16 cellular contexts compared by ENCODE assay signal in the genomic region with DNA sequence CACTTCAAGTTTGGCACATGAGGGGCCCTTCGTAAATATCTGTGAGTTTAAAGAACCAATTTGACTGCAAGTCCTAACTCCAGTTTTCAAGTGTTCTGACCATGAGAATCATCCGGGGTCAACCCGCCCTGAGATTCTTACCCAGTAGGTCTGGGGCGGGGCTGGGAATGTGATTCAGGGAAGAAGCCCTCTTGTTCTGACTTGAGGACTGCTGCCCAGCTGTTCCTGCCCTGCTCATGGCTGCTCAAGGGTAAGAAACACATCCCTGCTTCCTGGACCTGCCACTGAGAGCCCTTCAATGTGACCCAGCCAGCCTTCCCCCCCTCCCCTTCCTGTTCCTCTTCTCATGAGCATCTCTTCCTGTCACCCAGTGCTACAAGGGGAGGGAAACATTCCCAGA.
DNase-seq lines count a peak whose midpoint lies in the region; ATAC-seq and TF ChIP-seq lines count a peak whose summit lies in the region.
"Had no signal": no experiment of that assay in that cellular context is flagged by ENCODE, and none has a peak within 500 bp of the region (broad histone marks: within the 10 kb centered on the region; RNA-seq: fewer than 3 reads in every experiment).

No MANE protein-coding gene starts in this region.

- POLR2A ChIA-PET in RWPE1 (lab: Yijun Ruan, JAX; ENCODE audit: low non-redundant PET): no interaction called here

- intact Hi-C loops in sciatic nerve (cut with DNase I): no loop called here

- TF ChIP-seq CTCF in RWPE1 (conservative IDR thresholded peaks at IDR 0.05; ENCODE audit: low read depth): no peak

- ATAC-seq in esophagus mucosa: peak; percentile 53
- ATAC-seq in sciatic nerve: peak; percentile 38
- ATAC-seq in GM19463 (IDR thresholded peaks at IDR 0.05; ENCODE audit: unreplicated experiment): no peak
- ATAC-seq: natural killer cell had no signal

- CTCF ChIA-PET in RWPE1 (lab: Yijun Ruan, JAX): no interaction called here

- H3K27ac ChIP-seq in RWPE1: peak overlapping the region; percentile 62
- H3K27ac ChIP-seq: BLaER1 treated with 17β-estradiol and CSF1 and Interleukin-3, amounts not matched to agents 10 nM and 100 nM had no signal

- peak; percentile 10 for DNase-seq in EL
- DNase-seq in RWPE1 (ENCODE audit: low spot score): no peak
- DNase-seq in sciatic nerve (ENCODE audit: low spot score): no peak
- DNase-seq in NCI-H1930 (lab: John Stamatoyannopoulos, UW): no peak
- no peak for DNase-seq in activated gamma-delta T cell (lab: John Stamatoyannopoulos, UW)
- DNase-seq: activated effector memory CD4-positive, alpha-beta T cell treated with Interleukin-2 at 50 U/mL for 16 hours; activated naive CD8-positive, alpha-beta T cell treated with anti-CD3 and anti-CD28 coated beads for 36 hours; activated T-cell treated with anti-CD3 and anti-CD28 coated beads for 4 hours; natural killer cell; NCI-H1048; NCI-H187 treated with DMSO at 0.1 percent for 48 hours; NCI-H748 treated with DMSO at 0.1 percent for 48 hours; T-helper 2 cell had no signal
